10 cellular contexts compared by ENCODE assay signal in the genomic region with DNA sequence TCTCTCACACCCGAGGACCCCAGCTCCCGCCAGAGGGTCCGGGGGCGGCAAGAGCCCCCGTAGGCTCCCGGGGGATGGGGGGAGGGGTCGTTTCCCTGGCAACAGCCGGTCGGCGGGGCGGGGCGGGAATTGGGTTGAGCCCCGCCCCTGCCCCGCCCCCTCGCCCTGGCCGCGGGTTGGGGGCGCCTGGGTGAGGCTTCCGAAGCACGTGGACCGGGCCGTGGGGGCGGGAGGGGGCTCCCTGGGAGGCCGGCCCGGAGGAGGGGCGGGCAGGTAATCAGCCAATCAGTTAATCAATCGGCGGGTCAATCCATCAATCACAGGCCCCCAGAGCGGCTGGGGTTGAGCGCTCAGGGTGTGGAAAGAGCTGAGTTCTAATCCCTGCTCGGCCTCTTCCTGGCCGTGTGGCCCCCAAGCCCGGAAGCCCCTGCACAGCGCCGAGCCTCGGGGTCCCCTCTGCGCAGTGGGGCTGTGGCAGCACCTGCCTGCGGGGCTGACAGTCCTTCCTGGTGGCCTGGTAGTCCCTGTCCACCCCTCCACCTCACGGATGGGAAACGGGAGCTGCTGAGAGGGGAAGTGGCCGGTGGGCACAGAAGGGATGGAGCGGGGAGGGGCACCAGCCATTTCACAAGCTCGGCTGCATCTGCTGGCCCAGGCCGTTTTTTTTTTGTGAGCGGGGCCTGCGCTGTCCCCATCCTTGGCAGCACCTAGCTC.
DNase-seq lines count a peak whose midpoint lies in the region; ATAC-seq and TF ChIP-seq lines count a peak whose summit lies in the region.
"Had no signal": no experiment of that assay in that cellular context is flagged by ENCODE, and none has a peak within 500 bp of the region (broad histone marks: within the 10 kb centered on the region; RNA-seq: fewer than 3 reads in every experiment).

No MANE protein-coding gene starts in this region.

- no peak overlapping the region for H3K9ac ChIP-seq in duodenal mucosa (ENCODE audit: low read depth in 1 of 2, low read length in 2 of 2)

- H3K36me3 Mint-ChIP-seq in mesothelial cell of epicardium: no peaks in the 10 kb centered on the region

- no peak for TF ChIP-seq CTCF in mesothelial cell of epicardium (IDR thresholded peaks at IDR 0.05; ENCODE audit: unreplicated experiment)

- 19 to 20% methylated on average over 41 to 46 of the region's 46 CpGs for WGBS in aorta, 2 donors

- no peaks in the 10 kb centered on the region for H3K36me3 ChIP-seq in duodenal mucosa (ENCODE audit: control insufficient read depth in 1 of 2, insufficient read depth in 2 of 2, low read length in 2 of 2)
- no peaks in the 10 kb centered on the region for H3K36me3 ChIP-seq in aorta (ENCODE audit: control insufficient read depth in 1 of 2, insufficient read depth in 2 of 2, low read length in 1 of 2)

- peak overlapping the region; percentile 67 for H3K4me3 Mint-ChIP-seq in mesothelial cell of epicardium

- peak overlapping the region; percentile 91 for H3K27ac Mint-ChIP-seq in mesothelial cell of epicardium

- H3K4me3 ChIP-seq in duodenal mucosa (ENCODE audit: low read depth in 1 of 2, low read length in 2 of 2): peak overlapping the region in 1 of 2 donors; percentile 32
- H3K4me3 ChIP-seq in aorta (ENCODE audit: low read length in 2 of 2): peak overlapping the region in 1 of 2 donors; percentile 6

- peak; percentile 6 for DNase-seq in stimulated activated CD4-positive, alpha-beta T cell treated with anti-CD3 and anti-CD28 coated beads, Interleukin-2, amount 100 ng/mL, for 4 hours (ENCODE audit: low read depth)
- no peak for DNase-seq in stimulated activated CD4-positive, alpha-beta T cell treated with anti-CD3 and anti-CD28 coated beads, Interleukin-4, amount 100 ng/mL, for 24 hours
- DNase-seq in mesothelial cell of epicardium (ENCODE audit: low spot score in 2 of 2, unreplicated experiment in 2 of 2) (no peak), aorta (peak; percentile 70 to 88), NCI-H2081 treated with DMSO at 0.1 percent for 48 hours (lab: John Stamatoyannopoulos, UW) (no peak)
- DNase-seq: activated CD4-positive, CD25-positive, alpha-beta regulatory T cell treated with anti-CD3 and anti-CD28 coated beads, Interleukin-2, amount 50 U/mL, for 72 hours; naive B cell had no signal

- H3K9me3 ChIP-seq in duodenal mucosa (ENCODE audit: control insufficient read depth in 1 of 2, low read length in 2 of 2): peaks cover 7 to 10% of the 10 kb centered on the region in 2 donors
- H3K9me3 ChIP-seq in aorta (ENCODE audit: control insufficient read depth, low read length): peaks cover 3% of the 10 kb centered on the region

- H3K27ac ChIP-seq in duodenal mucosa (ENCODE audit: low read depth, low read length): peak overlapping the region; percentile 32
- H3K27ac ChIP-seq in aorta (ENCODE audit: low read depth in 1 of 2, low read length in 2 of 2): no peak overlapping the region

- peaks cover 25% of the 10 kb centered on the region for H3K4me1 Mint-ChIP-seq in mesothelial cell of epicardium

- ATAC-seq in aorta (ENCODE audit: low FRiP score) (peak; percentile 45), HG02571 (IDR thresholded peaks at IDR 0.05; ENCODE audit: unreplicated experiment) (no peak)
- no peak for ATAC-seq in activated CD4-positive, CD25-positive, alpha-beta regulatory T cell treated with anti-CD3 and anti-CD28 coated beads, Interleukin-2, amount 50 U/mL, for 24 hours

- no peaks in the 10 kb centered on the region for H3K27me3 ChIP-seq in duodenal mucosa (ENCODE audit: control insufficient read depth in 1 of 2, insufficient read depth in 2 of 2, low read length in 2 of 2)
- H3K27me3 ChIP-seq in aorta (ENCODE audit: control insufficient read depth in 1 of 2, insufficient read depth in 2 of 2, low read length in 1 of 2): no peaks in the 10 kb centered on the region

- intact Hi-C loops in aorta (cut with DNase I): no loop called here

- peaks cover 4% of the 10 kb centered on the region for H3K9me3 Mint-ChIP-seq in mesothelial cell of epicardium

- H3K4me1 ChIP-seq in duodenal mucosa (ENCODE audit: control insufficient read depth in 1 of 2, insufficient read depth in 2 of 2, low read length in 2 of 2): no peaks in the 10 kb centered on the region
- H3K4me1 ChIP-seq in aorta (ENCODE audit: control insufficient read depth in 1 of 2, insufficient read depth in 2 of 2, low read length in 2 of 2): no peaks in the 10 kb centered on the region

- no peaks in the 10 kb centered on the region for H3K27me3 Mint-ChIP-seq in mesothelial cell of epicardium (ENCODE audit: low read depth)

Comparison
In these comparisons a context has a peak if more than half of its experiments do, and no peak if none do; other contexts are left out.
1. DNase-seq: peak in stimulated activated CD4-positive, alpha-beta T cell treated with anti-CD3 and anti-CD28 coated beads, Interleukin-2, amount 100 ng/mL, for 4 hours (single experiment) and aorta (2 of 2); none in stimulated activated CD4-positive, alpha-beta T cell treated with anti-CD3 and anti-CD28 coated beads, Interleukin-4, amount 100 ng/mL, for 24 hours (single experiment), mesothelial cell of epicardium (0 of 2) and NCI-H2081 treated with DMSO at 0.1 percent for 48 hours (single experiment).